In the genomic region with DNA sequence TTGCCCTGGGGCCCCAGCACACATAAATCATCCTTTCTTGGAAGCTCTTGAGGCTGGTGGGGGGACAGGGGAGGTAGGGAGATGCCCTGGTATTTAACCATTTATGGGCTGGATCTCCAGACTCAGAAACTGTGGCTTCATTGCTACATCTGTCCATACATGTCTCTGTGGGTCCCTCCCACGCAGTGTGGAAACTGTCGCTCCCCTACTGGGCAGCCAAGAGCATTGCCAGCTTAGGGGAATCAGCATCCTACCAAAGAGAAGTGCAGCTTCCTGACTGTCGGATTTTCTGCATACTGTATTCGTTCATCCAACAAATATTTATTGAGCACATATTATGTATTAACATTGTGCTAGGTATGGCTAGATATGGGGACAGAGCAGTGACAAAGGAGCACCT, we compare ENCODE assay signal across 17 cellular contexts. TPM values are rescaled to one million over a fixed set of nuclear protein-coding genes. Genes with fewer than 3 reads are reported as not detected.
A peak's percentile ranks its signal among the peaks of the same experiment; 100 is the strongest.
DNase-seq lines count a peak whose midpoint lies in the region; ATAC-seq and TF ChIP-seq lines count a peak whose summit lies in the region.
"Had no signal": no experiment of that assay in that cellular context is flagged by ENCODE, and none has a peak within 500 bp of the region (broad histone marks: within the 10 kb centered on the region; RNA-seq: fewer than 3 reads in every experiment).

No MANE protein-coding gene starts in this region.

- peak overlapping the region; percentile 48 for H3K4me3 Mint-ChIP-seq in natural killer cell treated with Interleukin-12 subunit alpha and Interleukin-12 subunit beta and Interleukin-15 and Interleukin-18, amount 100 ng/mL, for 72 hours
- H3K4me3 Mint-ChIP-seq in natural killer cell: no peak overlapping the region
- no peak overlapping the region for H3K4me3 Mint-ChIP-seq in central memory CD8-positive, alpha-beta T cell
- H3K4me3 Mint-ChIP-seq in stimulated activated naive CD8-positive, alpha-beta T cell treated with anti-CD3 and anti-CD28 coated beads, Interleukin-15, amount 100 ng/mL, for 72 hours: no peak overlapping the region
- H3K4me3 Mint-ChIP-seq: H9 had no signal

- peaks cover 0 to 2% of the 10 kb centered on the region in 2 donors for H3K27me3 Mint-ChIP-seq in natural killer cell treated with Interleukin-12 subunit alpha and Interleukin-12 subunit beta and Interleukin-15 and Interleukin-18, amount 100 ng/mL, for 72 hours
- no peaks in the 10 kb centered on the region for H3K27me3 Mint-ChIP-seq in natural killer cell (ENCODE audit: low read depth in 2 of 2)
- H3K27me3 Mint-ChIP-seq in central memory CD8-positive, alpha-beta T cell: no peaks in the 10 kb centered on the region
- no peaks in the 10 kb centered on the region for H3K27me3 Mint-ChIP-seq in stimulated activated naive CD8-positive, alpha-beta T cell treated with anti-CD3 and anti-CD28 coated beads, Interleukin-15, amount 100 ng/mL, for 72 hours

- TF ChIP-seq CTCF in natural killer cell (IDR thresholded peaks at IDR 0.05) (no peak), NB4 (IDR thresholded peaks at IDR 0.05; ENCODE audit: low read depth, low read length) (peak; percentile 33)

- H3K9me3 ChIP-seq in HAP-1: no peaks in the 10 kb centered on the region
- H3K9me3 ChIP-seq: suprapubic skin had no signal

- H3K4me3 ChIP-seq in NB4 (ENCODE audit: low read depth, low read length) (no peak overlapping the region), HAP-1 (no peak overlapping the region)
- H3K4me3 ChIP-seq: suprapubic skin had no signal

- in situ Hi-C loops in HAP-1 (cut with MboI; ENCODE audit: low sequenced_read_pairs): no loop called here

- TF ChIP-seq POLR2A in NB4 (IDR thresholded peaks at IDR 0.05; ENCODE audit: extremely low read depth, insufficient read length): no peak

- intact Hi-C loops in natural killer cell (cut with micrococcal nuclease): no loop called here

- peaks cover 30 to 34% of the 10 kb centered on the region in 2 donors for H3K4me1 Mint-ChIP-seq in natural killer cell treated with Interleukin-12 subunit alpha and Interleukin-12 subunit beta and Interleukin-15 and Interleukin-18, amount 100 ng/mL, for 72 hours (ENCODE audit: low read depth in 2 of 2)
- H3K4me1 Mint-ChIP-seq in natural killer cell: peaks cover 22 to 42% of the 10 kb centered on the region in 2 donors
- H3K4me1 Mint-ChIP-seq in central memory CD8-positive, alpha-beta T cell: peaks cover 44% of the 10 kb centered on the region
- peaks cover 53% of the 10 kb centered on the region for H3K4me1 Mint-ChIP-seq in stimulated activated naive CD8-positive, alpha-beta T cell treated with anti-CD3 and anti-CD28 coated beads, Interleukin-15, amount 100 ng/mL, for 72 hours

- no peak for DNase-seq in natural killer cell treated with Interleukin-12 subunit alpha and Interleukin-12 subunit beta and Interleukin-15 and Interleukin-18, amount 100 ng/mL, for 72 hours (ENCODE audit: low spot score)
- DNase-seq in natural killer cell (no peak), NB4 (ENCODE audit: low read depth) (peak; percentile 66), HAP-1 (ENCODE audit: low spot score in 2 of 2) (no peak)
- DNase-seq in central memory CD8-positive, alpha-beta T cell (ENCODE audit: low spot score in 2 of 2): no peak
- no peak for DNase-seq in stimulated activated naive CD8-positive, alpha-beta T cell treated with anti-CD3 and anti-CD28 coated beads, Interleukin-15, amount 100 ng/mL, for 72 hours
- DNase-seq: activated CD4-positive, alpha-beta T cell treated with anti-CD3 and anti-CD28 coated beads, Interleukin-2, amount 50 U/mL, for 48 hours; glutamatergic neuron; H9; mammary epithelial cell; NCI-H2227 treated with DMSO at 0.1 percent for 48 hours; NCI-H774; SHP77 treated with DMSO at 0.1 percent for 48 hours had no signal

- no peak for ATAC-seq in natural killer cell treated with Interleukin-12 subunit alpha and Interleukin-12 subunit beta and Interleukin-15 and Interleukin-18, amount 100 ng/mL, for 72 hours
- ATAC-seq in natural killer cell (no peak), GM21786 (IDR thresholded peaks at IDR 0.05; ENCODE audit: unreplicated experiment) (no peak)
- ATAC-seq in central memory CD8-positive, alpha-beta T cell (replicated peaks; ENCODE audit: extremely low read depth, poor library complexity, severe bottlenecking): no peak
- no peak for ATAC-seq in stimulated activated naive CD8-positive, alpha-beta T cell treated with anti-CD3 and anti-CD28 coated beads, Interleukin-15, amount 100 ng/mL, for 72 hours
- ATAC-seq: sciatic nerve had no signal

- peaks cover 33% of the 10 kb centered on the region for H3K36me3 Mint-ChIP-seq in natural killer cell treated with Interleukin-12 subunit alpha and Interleukin-12 subunit beta and Interleukin-15 and Interleukin-18, amount 100 ng/mL, for 72 hours
- H3K36me3 Mint-ChIP-seq in natural killer cell: no peaks in the 10 kb centered on the region
- peaks cover 44% of the 10 kb centered on the region for H3K36me3 Mint-ChIP-seq in central memory CD8-positive, alpha-beta T cell (ENCODE audit: insufficient read depth)

- no peaks in the 10 kb centered on the region for H3K27me3 ChIP-seq in HAP-1 (ENCODE audit: low read depth)
- H3K27me3 ChIP-seq: suprapubic skin had no signal

- no peaks in the 10 kb centered on the region for H3K9me3 Mint-ChIP-seq in natural killer cell treated with Interleukin-12 subunit alpha and Interleukin-12 subunit beta and Interleukin-15 and Interleukin-18, amount 100 ng/mL, for 72 hours
- H3K9me3 Mint-ChIP-seq in natural killer cell: no peaks in the 10 kb centered on the region
- no peaks in the 10 kb centered on the region for H3K9me3 Mint-ChIP-seq in central memory CD8-positive, alpha-beta T cell
- no peaks in the 10 kb centered on the region for H3K9me3 Mint-ChIP-seq in stimulated activated naive CD8-positive, alpha-beta T cell treated with anti-CD3 and anti-CD28 coated beads, Interleukin-15, amount 100 ng/mL, for 72 hours

- H3K4me1 ChIP-seq in HAP-1: peaks cover 9% of the 10 kb centered on the region
- H3K4me1 ChIP-seq: parathyroid adenoma had no signal

- H3K36me3 ChIP-seq in HAP-1 (replicated peaks): peaks cover 42% of the 10 kb centered on the region

- H3K27ac Mint-ChIP-seq in natural killer cell treated with Interleukin-12 subunit alpha and Interleukin-12 subunit beta and Interleukin-15 and Interleukin-18, amount 100 ng/mL, for 72 hours: no peak overlapping the region
- peak overlapping the region in 1 of 2 donors; percentile 5 for H3K27ac Mint-ChIP-seq in natural killer cell
- H3K27ac Mint-ChIP-seq in central memory CD8-positive, alpha-beta T cell (ENCODE audit: low read depth): peak overlapping the region; percentile 12
- H3K27ac Mint-ChIP-seq in stimulated activated naive CD8-positive, alpha-beta T cell treated with anti-CD3 and anti-CD28 coated beads, Interleukin-15, amount 100 ng/mL, for 72 hours: no peak overlapping the region
- H3K27ac Mint-ChIP-seq: H9 had no signal

RNA-seq across cellular contexts. Expression of gene GRIPAP1, which starts 3.7 kb away (rescaled TPM):
- 100 to 1,000 TPM in 1 of 2 donors, 10 to 100 TPM in 1; 97.8 to 143 TPM for total RNA-seq in natural killer cell treated with Interleukin-12 subunit alpha and Interleukin-12 subunit beta and Interleukin-15 and Interleukin-18, amount 100 ng/mL, for 72 hours
- 100 to 1,000 TPM; 120 to 141 (median 131) TPM for total RNA-seq in natural killer cell

RNA-seq across cellular contexts. Expression of gene KCND1, which starts 26.7 kb away (rescaled TPM):
- total RNA-seq in natural killer cell treated with Interleukin-12 subunit alpha and Interleukin-12 subunit beta and Interleukin-15 and Interleukin-18, amount 100 ng/mL, for 72 hours: 1 to 10 TPM; 3.3 to 6.2 TPM
- total RNA-seq in natural killer cell: 1 to 10 TPM; 2.7 to 3.6 (median 3.0) TPM

RNA-seq across cellular contexts. Expression of gene OTUD5, which starts 41.0 kb away (rescaled TPM):
- total RNA-seq in natural killer cell treated with Interleukin-12 subunit alpha and Interleukin-12 subunit beta and Interleukin-15 and Interleukin-18, amount 100 ng/mL, for 72 hours: 10 to 100 TPM; 75.8 to 79.9 TPM
- total RNA-seq in natural killer cell: 100 to 1,000 TPM in 1 of 3 donors, 10 to 100 TPM in 2; 92.2 to 106 (median 92.5) TPM

RNA-seq across cellular contexts. Expression of gene TFE3, which starts 44.8 kb away (rescaled TPM):
- 10 to 100 TPM; 38.6 to 45.6 TPM for total RNA-seq in natural killer cell treated with Interleukin-12 subunit alpha and Interleukin-12 subunit beta and Interleukin-15 and Interleukin-18, amount 100 ng/mL, for 72 hours
- 10 to 100 TPM; 43.8 to 57.5 (median 43.9) TPM for total RNA-seq in natural killer cell
